8 cellular contexts compared by ENCODE assay signal in genomic region chr3:170037463-170038433, GRCh38. TPM values are rescaled to one million over a fixed set of nuclear protein-coding genes. Genes with fewer than 3 reads are reported as not detected.
DNase-seq lines count a peak whose midpoint lies in the region; ATAC-seq and TF ChIP-seq lines count a peak whose summit lies in the region.

TSS of gene GPR160 (plus strand) at chr3:170037995. CDS start at chr3:170083973, 45,978 bp downstream.

- H3K36me3 ChIP-seq in BJ (ENCODE audit: control insufficient read depth, insufficient read depth, low read length), result no peaks in the 10 kb centered on the region
- no peaks in the 10 kb centered on the region for H3K36me3 ChIP-seq in ectodermal cell (ENCODE audit: control insufficient read depth, insufficient read depth, low read length)

- DNase-seq in BJ (ENCODE audit: low read depth) (no peak), NCI-H345 (lab: John Stamatoyannopoulos, UW) (peak; percentile 73), memory B cell (ENCODE audit: low spot score in 2 of 2) (peak; percentile 85 to 91)
- peak; percentile 85 for DNase-seq in activated CD4-positive, alpha-beta T cell treated with anti-CD3 and anti-CD28 coated beads, Interleukin-2, amount 10 ng/mL, durations not matched to agents 7 days and 5 days
- DNase-seq in stimulated activated CD8-positive, alpha-beta memory T cell treated with anti-CD3 and anti-CD28 coated beads, Interleukin-15, amount 100 ng/mL, for 24 hours (ENCODE audit: low read depth), result peak; percentile 70

- no peaks in the 10 kb centered on the region for H3K9me3 ChIP-seq in ectodermal cell (ENCODE audit: control insufficient read depth, low read length)

- H3K4me1 Mint-ChIP-seq in activated CD4-positive, alpha-beta T cell treated with anti-CD3 and anti-CD28 coated beads, Interleukin-2, amount 10 ng/mL, durations not matched to agents 7 days and 5 days, result peaks cover 35% of the 10 kb centered on the region
- H3K4me1 Mint-ChIP-seq in memory B cell, result peaks cover 20% of the 10 kb centered on the region

- CTCF ChIA-PET in BJ (lab: Yijun Ruan, JAX), result interaction anchor here (1.7 kb wide), 1 partner anchor 12 kb away, joined by 5 read pairs; no protein-coding TSS in a partner anchor
- CTCF ChIA-PET in activated CD4-positive, alpha-beta T cell treated with anti-CD3 and anti-CD28 coated beads, Interleukin-2, amount 10 ng/mL, durations not matched to agents 7 days and 5 days (lab: Charles Lee), result interaction anchor here (1.4 kb wide), 1 partner anchor 17 kb away, joined by 5 read pairs; no protein-coding TSS in a partner anchor

- WGBS in ectodermal cell, 2 experiments, result 7% methylated on average over 78 of the region's 78 CpGs

- H3K27ac ChIP-seq in ectodermal cell (ENCODE audit: insufficient read depth, low read depth, low read length, poor library complexity, severe bottlenecking), result no peak within 1 kb of the TSS

- H3K27me3 ChIP-seq in BJ (ENCODE audit: control insufficient read depth, insufficient read depth, low read length), result peaks cover 21% of the 10 kb centered on the region
- H3K27me3 ChIP-seq in ectodermal cell (ENCODE audit: control insufficient read depth, insufficient read depth, low read length, poor library complexity, severe bottlenecking), result peaks cover 46% of the 10 kb centered on the region

- peaks cover 4% of the 10 kb centered on the region for H3K4me1 ChIP-seq in ectodermal cell (ENCODE audit: control insufficient read depth, insufficient read depth, low read length)

- peaks cover 10% of the 10 kb centered on the region for H3K36me3 Mint-ChIP-seq in activated CD4-positive, alpha-beta T cell treated with anti-CD3 and anti-CD28 coated beads, Interleukin-2, amount 10 ng/mL, durations not matched to agents 7 days and 5 days (ENCODE audit: low read depth)
- H3K36me3 Mint-ChIP-seq in memory B cell, result peaks cover 7% of the 10 kb centered on the region

- peak; percentile 59 for TF ChIP-seq CTCF in BJ (IDR thresholded peaks at IDR 0.05; ENCODE audit: insufficient read depth, low read depth, low read length)

- peak within 1 kb of the TSS; percentile 52 for H3K27ac Mint-ChIP-seq in activated CD4-positive, alpha-beta T cell treated with anti-CD3 and anti-CD28 coated beads, Interleukin-2, amount 10 ng/mL, durations not matched to agents 7 days and 5 days
- H3K27ac Mint-ChIP-seq in memory B cell, result peak within 1 kb of the TSS; percentile 83

- ATAC-seq in GM19023 (IDR thresholded peaks at IDR 0.05; ENCODE audit: unreplicated experiment) (peak; percentile 77), HG03159 (IDR thresholded peaks at IDR 0.05; ENCODE audit: unreplicated experiment) (peak; percentile 80), memory B cell (ENCODE audit: low read depth) (peak; percentile 78)

- H3K4me3 Mint-ChIP-seq in activated CD4-positive, alpha-beta T cell treated with anti-CD3 and anti-CD28 coated beads, Interleukin-2, amount 10 ng/mL, durations not matched to agents 7 days and 5 days, result peak within 1 kb of the TSS; percentile 79
- peak within 1 kb of the TSS; percentile 91 for H3K4me3 Mint-ChIP-seq in memory B cell

- H3K4me3 ChIP-seq in BJ (ENCODE audit: low read depth, low read length) (peak within 1 kb of the TSS; percentile 35), ectodermal cell (ENCODE audit: insufficient read depth, low read depth, low read length) (peak within 1 kb of the TSS; percentile 58)

- peaks cover 7% of the 10 kb centered on the region for H3K27me3 Mint-ChIP-seq in activated CD4-positive, alpha-beta T cell treated with anti-CD3 and anti-CD28 coated beads, Interleukin-2, amount 10 ng/mL, durations not matched to agents 7 days and 5 days
- no peaks in the 10 kb centered on the region for H3K27me3 Mint-ChIP-seq in memory B cell

- POLR2A ChIA-PET in BJ (lab: Charles Lee), result no interaction called here
- POLR2A ChIA-PET in activated CD4-positive, alpha-beta T cell treated with anti-CD3 and anti-CD28 coated beads, Interleukin-2, amount 10 ng/mL, durations not matched to agents 7 days and 5 days (lab: Charles Lee), result no interaction called here

- peaks cover 7% of the 10 kb centered on the region for H3K9me3 Mint-ChIP-seq in activated CD4-positive, alpha-beta T cell treated with anti-CD3 and anti-CD28 coated beads, Interleukin-2, amount 10 ng/mL, durations not matched to agents 7 days and 5 days
- H3K9me3 Mint-ChIP-seq in memory B cell, result no peaks in the 10 kb centered on the region

RNA-seq across cellular contexts. Expression of gene GPR160, which starts in this region (rescaled TPM):
- polyA plus RNA-seq in BJ (2011; rRNA removed), result 0.09 and 0.29 TPM in 2 replicates
- 0.28 TPM in 1 of 2 replicates, not detected in the other for polyA minus RNA-seq in BJ (2011; rRNA and poly(A)+ RNA removed)
- 1 to 10 TPM; 6.1 to 6.2 TPM for total RNA-seq in activated CD4-positive, alpha-beta T cell treated with anti-CD3 and anti-CD28 coated beads, Interleukin-2, amount 10 ng/mL, durations not matched to agents 7 days and 5 days
- polyA plus RNA-seq in ectodermal cell (2013, experiment 1 of 4), result 0.70 TPM
- 1.5 TPM for polyA plus RNA-seq in ectodermal cell (2013, experiment 2 of 4)
- 1.2 TPM for polyA plus RNA-seq in ectodermal cell (2013, experiment 3 of 4)
- 1.8 TPM for polyA plus RNA-seq in ectodermal cell (2013, experiment 4 of 4)
